17 cellular contexts compared by ENCODE assay signal in the genomic region with DNA sequence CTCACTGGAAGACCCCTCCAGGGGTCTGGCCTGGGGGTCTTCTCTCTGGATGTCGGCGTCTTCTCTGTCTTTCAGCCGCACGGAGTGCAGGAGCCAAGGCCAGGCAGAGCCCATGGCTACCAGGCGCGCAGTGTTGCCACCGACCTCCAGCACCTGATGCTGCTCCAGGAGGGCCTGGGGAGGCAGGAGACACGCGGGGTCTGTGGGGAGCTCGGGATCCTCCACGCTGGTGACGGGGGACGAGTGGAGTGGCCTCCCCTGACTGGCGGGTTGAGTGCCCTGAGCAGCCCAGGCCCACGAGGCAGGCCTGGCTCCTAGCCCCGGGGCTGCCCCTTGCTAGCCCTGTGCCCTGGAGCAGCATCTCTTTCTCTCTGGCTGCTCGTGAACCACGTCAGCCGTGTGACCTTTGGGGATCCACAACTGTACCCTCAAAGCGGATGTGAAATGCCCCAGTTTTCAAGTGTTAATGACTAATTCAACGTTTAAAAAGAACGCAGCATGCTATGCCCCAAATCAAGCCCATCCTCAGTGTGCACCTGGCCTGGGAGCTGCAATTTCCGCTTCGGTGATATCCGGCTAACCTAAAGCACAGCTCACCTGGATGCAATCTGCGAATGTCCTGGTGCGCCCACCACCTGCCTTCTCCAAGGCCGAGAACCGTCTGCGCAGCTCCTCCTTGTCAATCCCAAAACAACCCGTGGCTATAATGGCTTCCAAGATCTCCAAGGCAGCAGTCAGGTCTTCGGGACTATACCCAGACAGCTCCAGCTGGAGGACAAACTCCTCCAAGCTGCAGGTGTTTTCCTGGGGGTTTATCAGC.
DNase-seq lines count a peak whose midpoint lies in the region; ATAC-seq and TF ChIP-seq lines count a peak whose summit lies in the region.
"Had no signal": no experiment of that assay in that cellular context is flagged by ENCODE, and none has a peak within 500 bp of the region (broad histone marks: within the 10 kb centered on the region; RNA-seq: fewer than 3 reads in every experiment).

No MANE protein-coding gene starts in this region.

- no peaks in the 10 kb centered on the region for H3K79me2 ChIP-seq in mammary epithelial cell (ENCODE audit: insufficient read depth, low read length)

- no peak overlapping the region for H2AFZ ChIP-seq in mammary epithelial cell (ENCODE audit: low read depth, low read length)

- H3K9me3 ChIP-seq in HUES6 (ENCODE audit: control insufficient read depth, insufficient read depth, low read depth, low read length) = no peaks in the 10 kb centered on the region
- H3K9me3 ChIP-seq in mammary epithelial cell (replicated peaks; ENCODE audit: insufficient read depth, low read length) = no peaks in the 10 kb centered on the region
- H3K9me3 ChIP-seq: esophagus squamous epithelium had no signal

- H4K20me1 ChIP-seq in mammary epithelial cell (ENCODE audit: insufficient read depth, low read length) = no peaks in the 10 kb centered on the region

- no peaks in the 10 kb centered on the region for H3K4me1 ChIP-seq in HUES6 (ENCODE audit: control insufficient read depth, insufficient read depth, low read length)
- no peaks in the 10 kb centered on the region for H3K4me1 ChIP-seq in mammary epithelial cell (ENCODE audit: insufficient read depth, low read length)

- BruUV-seq in mammary epithelial cell (replicated peaks; lab: Mats Ljungman, UMichigan) = TSS peak; percentile 47

- H3K36me3 Mint-ChIP-seq in activated CD4-positive, alpha-beta T cell treated with anti-CD3 and anti-CD28 coated beads, Interleukin-2, amount 10 ng/mL, durations not matched to agents 7 days and 5 days (ENCODE audit: low read depth) = peaks cover 49% of the 10 kb centered on the region
- H3K36me3 Mint-ChIP-seq in activated CD4-positive, alpha-beta T cell treated with anti-CD3 and anti-CD28 coated beads for 36 hours (ENCODE audit: low read depth) = peaks cover 48% of the 10 kb centered on the region
- peaks cover 57% of the 10 kb centered on the region for H3K36me3 Mint-ChIP-seq in nephron progenitor cell (ENCODE audit: low read depth)

- H3K9ac ChIP-seq in HUES6 (ENCODE audit: low read length) (no peak overlapping the region), mammary epithelial cell (ENCODE audit: insufficient read depth, low read length) (no peak overlapping the region)
- H3K9ac ChIP-seq: KMS-11 had no signal

- POLR2A ChIA-PET in activated CD4-positive, alpha-beta T cell treated with anti-CD3 and anti-CD28 coated beads, Interleukin-2, amount 10 ng/mL, durations not matched to agents 7 days and 5 days (lab: Charles Lee) = no interaction called here
- POLR2A ChIA-PET in activated CD4-positive, alpha-beta T cell treated with anti-CD3 and anti-CD28 coated beads for 36 hours (lab: Charles Lee) = no interaction called here

- H3K27ac Mint-ChIP-seq in activated CD4-positive, alpha-beta T cell treated with anti-CD3 and anti-CD28 coated beads, Interleukin-2, amount 10 ng/mL, durations not matched to agents 7 days and 5 days = peak overlapping the region; percentile 81
- H3K27ac Mint-ChIP-seq in activated CD4-positive, alpha-beta T cell treated with anti-CD3 and anti-CD28 coated beads for 36 hours = no peak overlapping the region
- peak overlapping the region; percentile 54 for H3K27ac Mint-ChIP-seq in nephron progenitor cell
- H3K27ac Mint-ChIP-seq: B cell had no signal

- CTCF ChIA-PET in activated CD4-positive, alpha-beta T cell treated with anti-CD3 and anti-CD28 coated beads, Interleukin-2, amount 10 ng/mL, durations not matched to agents 7 days and 5 days (lab: Charles Lee) = interaction anchor here (0.8 to 0.9 kb wide), 2 partner anchors 8 to 21 kb away, joined by 3 read pairs; no protein-coding TSS in a partner anchor
- CTCF ChIA-PET in activated CD4-positive, alpha-beta T cell treated with anti-CD3 and anti-CD28 coated beads for 36 hours (lab: Charles Lee) = no interaction called here
- CTCF ChIA-PET in mammary epithelial cell (lab: Charles Lee; ENCODE audit: low non-redundant PET) = no interaction called here

- no peak overlapping the region for H3K4me3 Mint-ChIP-seq in activated CD4-positive, alpha-beta T cell treated with anti-CD3 and anti-CD28 coated beads, Interleukin-2, amount 10 ng/mL, durations not matched to agents 7 days and 5 days
- no peak overlapping the region for H3K4me3 Mint-ChIP-seq in activated CD4-positive, alpha-beta T cell treated with anti-CD3 and anti-CD28 coated beads for 36 hours
- no peak overlapping the region for H3K4me3 Mint-ChIP-seq in nephron progenitor cell
- H3K4me3 Mint-ChIP-seq: B cell had no signal

- H3K4me1 Mint-ChIP-seq in activated CD4-positive, alpha-beta T cell treated with anti-CD3 and anti-CD28 coated beads, Interleukin-2, amount 10 ng/mL, durations not matched to agents 7 days and 5 days = peaks cover 28% of the 10 kb centered on the region
- peaks cover 10% of the 10 kb centered on the region for H3K4me1 Mint-ChIP-seq in activated CD4-positive, alpha-beta T cell treated with anti-CD3 and anti-CD28 coated beads for 36 hours
- peaks cover 35% of the 10 kb centered on the region for H3K4me1 Mint-ChIP-seq in nephron progenitor cell
- H3K4me1 Mint-ChIP-seq: B cell had no signal

- no peak for ATAC-seq in activated CD4-positive, alpha-beta T cell treated with anti-CD3 and anti-CD28 coated beads for 36 hours
- no peak for ATAC-seq in HG02981 (IDR thresholded peaks at IDR 0.05; ENCODE audit: unreplicated experiment)

- H3K36me3 ChIP-seq in HUES6 (ENCODE audit: control insufficient read depth, insufficient read depth, low read length) (peaks cover 99% of the 10 kb centered on the region), mammary epithelial cell (ENCODE audit: insufficient read depth, low read length) (peaks cover 21% of the 10 kb centered on the region)

- H3K27ac ChIP-seq in HUES6 (ENCODE audit: low read depth, low read length) = 0 out of 2 replicates have a peak overlapping the region, but pooled peaks have one; percentile 21
- H3K27ac ChIP-seq in mammary epithelial cell (ENCODE audit: insufficient read depth, low read depth, low read length) = no peak overlapping the region
- H3K27ac ChIP-seq: 22Rv1, esophagus squamous epithelium, KMS-11 had no signal

- WGBS in mammary epithelial cell (ENCODE audit: low coverage, missing lambda C conversion rate) = 92% methylated on average over 16 of the region's 32 CpGs

- H3K4me2 ChIP-seq in mammary epithelial cell (ENCODE audit: insufficient read depth, low read depth, low read length) = no peak overlapping the region
- H3K4me2 ChIP-seq: KMS-11 had no signal

- in situ Hi-C loops in mammary epithelial cell (cut with MboI; ENCODE audit: low sequenced_read_pairs in 2 of 2) = loop anchor here in 1 of 2 donors (25.0 kb wide), 1 partner anchor 228 kb away; no protein-coding TSS in a partner anchor

- H3K27me3 ChIP-seq in HUES6 (ENCODE audit: control insufficient read depth, insufficient read depth, low read length) (no peaks in the 10 kb centered on the region), mammary epithelial cell (ENCODE audit: insufficient read depth, low read length) (no peaks in the 10 kb centered on the region)
- H3K27me3 ChIP-seq: esophagus squamous epithelium had no signal

- dilution Hi-C loops in mammary epithelial cell (cut with HindIII; ENCODE audit: low sequenced_read_pairs) = no loop called here

- intact Hi-C loops in activated CD4-positive, alpha-beta T cell treated with anti-CD3 and anti-CD28 coated beads for 36 hours (cut with DNase I, micrococcal nuclease) = no loop called here
- intact Hi-C loops in mammary epithelial cell (cut with micrococcal nuclease) = no loop called here

- H3K9me3 Mint-ChIP-seq in activated CD4-positive, alpha-beta T cell treated with anti-CD3 and anti-CD28 coated beads, Interleukin-2, amount 10 ng/mL, durations not matched to agents 7 days and 5 days = no peaks in the 10 kb centered on the region
- no peaks in the 10 kb centered on the region for H3K9me3 Mint-ChIP-seq in activated CD4-positive, alpha-beta T cell treated with anti-CD3 and anti-CD28 coated beads for 36 hours (ENCODE audit: low read depth)
- H3K9me3 Mint-ChIP-seq in nephron progenitor cell = peaks cover 16% of the 10 kb centered on the region

- TF ChIP-seq CTCF in mammary epithelial cell (conservative IDR thresholded peaks at IDR 0.05 in 1 of 2, IDR thresholded peaks at IDR 0.05 in 1 of 2; ENCODE audit: extremely low read depth in 1 of 2, insufficient read depth in 1 of 2, low read depth in 1 of 2, low read length in 2 of 2) (no peak), nephron progenitor cell (IDR thresholded peaks at IDR 0.05) (no peak)

- H3K4me3 ChIP-seq in HUES6 (ENCODE audit: low read depth, low read length) (no peak overlapping the region), mammary epithelial cell (replicated peaks in 1 of 3; ENCODE audit: insufficient read depth in 1 of 3, low read depth in 2 of 3, low read length in 3 of 3) (no peak overlapping the region)
- H3K4me3 ChIP-seq: esophagus squamous epithelium had no signal

- DNase-seq in activated CD4-positive, alpha-beta T cell treated with anti-CD3 and anti-CD28 coated beads, Interleukin-2, amount 10 ng/mL, durations not matched to agents 7 days and 5 days = no peak
- no peak for DNase-seq in activated CD4-positive, alpha-beta T cell treated with anti-CD3 and anti-CD28 coated beads for 36 hours
- DNase-seq in mammary epithelial cell (no peak), nephron progenitor cell (no peak), NCI-H1930 (lab: John Stamatoyannopoulos, UW) (no peak)
- no peak for DNase-seq in stimulated activated naive CD4-positive, alpha-beta T cell (lab: John Stamatoyannopoulos, UW)
- DNase-seq: DMS 273 treated with DMSO at 0.1 percent for 48 hours, esophagus squamous epithelium, GF-D8, NCI-H1092, NCI-H526, SHP77 treated with DMSO at 0.1 percent for 48 hours had no signal

- no peaks in the 10 kb centered on the region for H3K27me3 Mint-ChIP-seq in activated CD4-positive, alpha-beta T cell treated with anti-CD3 and anti-CD28 coated beads, Interleukin-2, amount 10 ng/mL, durations not matched to agents 7 days and 5 days
- no peaks in the 10 kb centered on the region for H3K27me3 Mint-ChIP-seq in activated CD4-positive, alpha-beta T cell treated with anti-CD3 and anti-CD28 coated beads for 36 hours
- H3K27me3 Mint-ChIP-seq in nephron progenitor cell (ENCODE audit: low read depth, poor library complexity) = no peaks in the 10 kb centered on the region
- H3K27me3 Mint-ChIP-seq: B cell had no signal
